Comparison of ENCODE assay signal across 11 cellular contexts in genomic region chr17:2064511-2064910, GRCh38. TPM values are rescaled to one million over a fixed set of nuclear protein-coding genes. Genes with fewer than 3 reads are reported as not detected.
DNase-seq lines count a peak whose midpoint lies in the region; ATAC-seq, FAIRE-seq and TF ChIP-seq lines count a peak whose summit lies in the region.
"Had no signal": no experiment of that assay in that cellular context is flagged by ENCODE, and none has a peak within 500 bp of the region (broad histone marks: within the 10 kb centered on the region; RNA-seq: fewer than 3 reads in every experiment).

No MANE protein-coding gene starts in this region.

- H3K9ac ChIP-seq in mammary epithelial cell (ENCODE audit: insufficient read depth, low read length) = no peak overlapping the region
- H3K9ac ChIP-seq in H1 (replicated peaks in 1 of 4; ENCODE audit: extremely low read depth in 1 of 4, low read depth in 3 of 4, low read length in 3 of 4) = 0 out of 7 replicates have a peak overlapping the region, but pooled peaks of 1 of the 4 experiments have one; percentile 4

- dilution Hi-C loops in mammary epithelial cell (cut with HindIII; ENCODE audit: low sequenced_read_pairs) = loop anchor here (10.0 kb wide), 3 partner anchors 60 to 280 kb away; no protein-coding TSS in a partner anchor

- no peak overlapping the region for H3K4ac ChIP-seq in H1 (replicated peaks; ENCODE audit: insufficient read length, low read depth, low read length)

- no peak overlapping the region for H2AK5ac ChIP-seq in H1 (ENCODE audit: low read depth, low read length)

- no peaks in the 10 kb centered on the region for H3K9me3 Mint-ChIP-seq in MCF 10A (ENCODE audit: unreplicated experiment)
- H3K9me3 Mint-ChIP-seq in naive B cell = no peaks in the 10 kb centered on the region
- H3K9me3 Mint-ChIP-seq: activated naive CD4-positive, alpha-beta T cell treated with anti-CD3 and anti-CD28 coated beads for 36 hours had no signal

- no peak overlapping the region for H3K23ac ChIP-seq in H1 (ENCODE audit: insufficient read length)

- no peak overlapping the region for H3K56ac ChIP-seq in H1 (replicated peaks; ENCODE audit: insufficient read length, low read depth, low read length)

- 0 out of 2 replicates have a peak overlapping the region, but pooled peaks have one; percentile 39 for H2BK12ac ChIP-seq in H1 (ENCODE audit: low read depth, low read length)

- no peak overlapping the region for H3K18ac ChIP-seq in H1 (ENCODE audit: extremely low read depth, low read length)

- CTCF ChIA-PET in MCF 10A (lab: Yijun Ruan, JAX) = interaction anchor here (0.6 to 2.8 kb wide), 3 partner anchors 10 to 180 kb away, joined by 6 to 13 read pairs (median 8); partner anchors contain the start of gene HIC1
- CTCF ChIA-PET in mammary epithelial cell (lab: Charles Lee; ENCODE audit: low non-redundant PET) = no interaction called here
- CTCF ChIA-PET in H1 (lab: Charles Lee; ENCODE audit: partially characterized antibody) = interaction anchor here (0.7 to 7.6 kb wide), 24 partner anchors 7 to 218 kb away, joined by 3 to 58 read pairs (median 4); partner anchors contain the start of gene HIC1

- no peak overlapping the region for H3K14ac ChIP-seq in H1 (ENCODE audit: insufficient read length)

- in situ Hi-C loops in mammary epithelial cell (cut with MboI; ENCODE audit: low sequenced_read_pairs in 2 of 2) = loop anchor here in 1 of 2 donors (10.0 kb wide), 1 partner anchor 180 kb away; no protein-coding TSS in a partner anchor

- no peaks in the 10 kb centered on the region for H3K23me2 ChIP-seq in H1 (ENCODE audit: low read depth, low read length)

- no peak overlapping the region for H4K5ac ChIP-seq in H1 (ENCODE audit: insufficient read length, low read depth, low read length)

- H4K8ac ChIP-seq in H1 (ENCODE audit: extremely low read depth, insufficient read depth, low read length) = no peak overlapping the region

- TF ChIP-seq CTCF in MCF 10A (IDR thresholded peaks at IDR 0.05; ENCODE audit: unreplicated experiment) (no peak), mammary epithelial cell (conservative IDR thresholded peaks at IDR 0.05 in 1 of 2, IDR thresholded peaks at IDR 0.05 in 1 of 2; ENCODE audit: extremely low read depth in 1 of 2, insufficient read depth in 1 of 2, low read depth in 1 of 2, low read length in 2 of 2) (no peak), H1 (IDR thresholded peaks at IDR 0.05; ENCODE audit: control extremely low read depth in 1 of 3, insufficient read depth in 1 of 3, low read depth in 1 of 3, low read length in 3 of 3) (no peak), vagina (IDR thresholded peaks at IDR 0.05) (no peak)

- H2BK5ac ChIP-seq in H1 (ENCODE audit: low read depth, low read length) = 0 out of 2 replicates have a peak overlapping the region, but pooled peaks have one; percentile 10

- no peak for FAIRE-seq in H1 (lab: Jason Lieb, UNC)

- H2AFZ ChIP-seq in mammary epithelial cell (ENCODE audit: low read depth, low read length) = no peak overlapping the region
- H2AFZ ChIP-seq in H1 (ENCODE audit: low read length) = no peak overlapping the region

- H2BK20ac ChIP-seq in H1 (ENCODE audit: low read length) = no peak overlapping the region

- WGBS in mammary epithelial cell (ENCODE audit: low coverage, missing lambda C conversion rate) = 100% methylated on average over 6 of the region's 6 CpGs
- WGBS in H1 (ENCODE audit: extremely low coverage in 1 of 2, insufficient coverage in 1 of 2, insufficient read length in 1 of 2, insufficient replicate concordance in 2 of 2, low coverage in 1 of 2, low lambda C conversion rate in 2 of 2, missing lambda C conversion rate in 1 of 2), 2 experiments = 89% methylated on average over 6 of the region's 6 CpGs; no CpG with 5 or more reads in 1 of the 2 experiments

- H3K27me3 Mint-ChIP-seq in MCF 10A (ENCODE audit: insufficient read depth, unreplicated experiment) (no peaks in the 10 kb centered on the region), naive B cell (peaks cover 3 to 20% (median 8%) of the 10 kb centered on the region in 3 donors)

- H3K4me2 ChIP-seq in mammary epithelial cell (ENCODE audit: insufficient read depth, low read depth, low read length) (no peak overlapping the region), H1 (ENCODE audit: insufficient read depth in 1 of 2, low read depth in 2 of 2, low read length in 2 of 2) (no peak overlapping the region)

- H3K4me3 Mint-ChIP-seq in MCF 10A (ENCODE audit: unreplicated experiment) = no peak overlapping the region
- peak overlapping the region in 7 of 8 donors; percentile 10 to 76 (median 59) for H3K4me3 Mint-ChIP-seq in naive B cell
- H3K4me3 Mint-ChIP-seq: activated naive CD4-positive, alpha-beta T cell treated with anti-CD3 and anti-CD28 coated beads for 36 hours had no signal

- BruUV-seq in MCF 10A (replicated peaks; lab: Mats Ljungman, UMichigan) (no TSS peak), mammary epithelial cell (replicated peaks; lab: Mats Ljungman, UMichigan) (no TSS peak)

- H3K27ac Mint-ChIP-seq in MCF 10A (ENCODE audit: low read depth, unreplicated experiment) (peak overlapping the region; percentile 61), naive B cell (peak overlapping the region; percentile 77 to 96 (median 88))
- H3K27ac Mint-ChIP-seq: activated naive CD4-positive, alpha-beta T cell treated with anti-CD3 and anti-CD28 coated beads for 36 hours had no signal

- H3K4me1 ChIP-seq in mammary epithelial cell (ENCODE audit: insufficient read depth, low read length) (no peaks in the 10 kb centered on the region), H1 (replicated peaks in 1 of 4; ENCODE audit: control insufficient read depth in 3 of 4, insufficient read depth in 4 of 4, low read length in 3 of 4) (peaks cover 0 to 13% (median 9%) of the 10 kb centered on the region in 4 experiments; a peak in 6 of 7 replicates), vagina (peaks cover 76% of the 10 kb centered on the region)

- no peak overlapping the region for H4K91ac ChIP-seq in H1 (replicated peaks; ENCODE audit: insufficient read length, low read length)

- H3K36me3 Mint-ChIP-seq in MCF 10A (ENCODE audit: insufficient read depth, unreplicated experiment) (no peaks in the 10 kb centered on the region), naive B cell (peaks cover 14 to 24% of the 10 kb centered on the region in 2 donors)

- H2BK15ac ChIP-seq in H1 (ENCODE audit: low read length) = no peak overlapping the region

- H3K36me3 ChIP-seq in mammary epithelial cell (ENCODE audit: insufficient read depth, low read length) = no peaks in the 10 kb centered on the region
- H3K36me3 ChIP-seq in H1 (ENCODE audit: control insufficient read depth in 2 of 4, insufficient read depth in 4 of 4, low read length in 3 of 4) = peaks cover 0 to 4% (median 0%) of the 10 kb centered on the region in 4 experiments; a peak in 1 of 8 replicates
- H3K36me3 ChIP-seq in vagina = peaks cover 0 to 12% of the 10 kb centered on the region in 2 donors

- H3K4me3 ChIP-seq in mammary epithelial cell (replicated peaks in 1 of 3; ENCODE audit: insufficient read depth in 1 of 3, low read depth in 2 of 3, low read length in 3 of 3) = no peak overlapping the region
- H3K4me3 ChIP-seq in H1 (ENCODE audit: extremely low read depth in 1 of 4, insufficient read depth in 2 of 4, low read depth in 3 of 4, low read length in 4 of 4) = no peak overlapping the region
- no peak overlapping the region for H3K4me3 ChIP-seq in vagina

- no peak for TF ChIP-seq RAD21 in H1 (IDR thresholded peaks at IDR 0.05 in 1 of 2, conservative IDR thresholded peaks at IDR 0.05 in 1 of 2; ENCODE audit: low read depth in 2 of 2, low read length in 2 of 2)

- H3K27me3 ChIP-seq in mammary epithelial cell (ENCODE audit: insufficient read depth, low read length) (no peaks in the 10 kb centered on the region), H1 (replicated peaks in 1 of 4; ENCODE audit: control insufficient read depth in 3 of 4, extremely low read depth in 1 of 4, insufficient read depth in 3 of 4, low read length in 3 of 4) (peaks cover 0 to 17% (median 11%) of the 10 kb centered on the region in 4 experiments; a peak in 5 of 7 replicates), vagina (no peaks in the 10 kb centered on the region)
- H3K27me3 ChIP-seq: foreskin keratinocyte had no signal

- intact Hi-C loops in MCF 10A (cut with micrococcal nuclease) (no loop called here), mammary epithelial cell (cut with micrococcal nuclease) (no loop called here), vagina (cut with DNase I) (no loop called here)

- POLR2A ChIA-PET in MCF 10A (lab: Yijun Ruan, JAX) = interaction anchor here (0.6 kb wide), 1 partner anchor 59 kb away, joined by 3 read pairs; no protein-coding TSS in a partner anchor
- POLR2A ChIA-PET in H1 (lab: Charles Lee; ENCODE audit: partially characterized antibody) = interaction anchor here (1.0 kb wide), 1 partner anchor 108 kb away, joined by 3 read pairs; no protein-coding TSS in a partner anchor

- H3K4me1 Mint-ChIP-seq in MCF 10A (ENCODE audit: insufficient read depth, unreplicated experiment) = no peaks in the 10 kb centered on the region
- peaks cover 26 to 40% (median 29%) of the 10 kb centered on the region in 3 donors for H3K4me1 Mint-ChIP-seq in naive B cell

- H3K27ac ChIP-seq in mammary epithelial cell (ENCODE audit: insufficient read depth, low read depth, low read length) (no peak overlapping the region), H1 (ENCODE audit: low read depth, low read length) (no peak overlapping the region), vagina (peak overlapping the region; percentile 95)
- H3K27ac ChIP-seq: foreskin keratinocyte had no signal

- H3K79me2 ChIP-seq in mammary epithelial cell (ENCODE audit: insufficient read depth, low read length) (no peaks in the 10 kb centered on the region), H1 (ENCODE audit: control insufficient read depth in 1 of 2, insufficient read depth in 2 of 2, low read length in 2 of 2) (no peaks in the 10 kb centered on the region)

- ATAC-seq in naive B cell (ENCODE audit: low read depth in 2 of 2) (peak; percentile 66 to 71), GM21528 (IDR thresholded peaks at IDR 0.05; ENCODE audit: low FRiP score, unreplicated experiment) (no peak), SK-N-SH treated with all-trans-retinoic acid at 6 μM for 48 hours (no peak)

- TF ChIP-seq POLR2A in H1 (IDR thresholded peaks at IDR 0.05; ENCODE audit: control extremely low read depth in 1 of 2, low read depth in 2 of 2, low read length in 2 of 2) = no peak
- TF ChIP-seq POLR2A in vagina (IDR thresholded peaks at IDR 0.05) = no peak

- H3K9me3 ChIP-seq in mammary epithelial cell (replicated peaks; ENCODE audit: insufficient read depth, low read length) = no peaks in the 10 kb centered on the region
- no peaks in the 10 kb centered on the region for H3K9me3 ChIP-seq in H1 (ENCODE audit: insufficient read depth in 2 of 2, low read depth in 1 of 2, low read length in 1 of 2)
- H3K9me3 ChIP-seq in vagina = no peaks in the 10 kb centered on the region

- H2BK120ac ChIP-seq in H1 (replicated peaks; ENCODE audit: low read depth, low read length) = no peak overlapping the region

- H4K20me1 ChIP-seq in mammary epithelial cell (ENCODE audit: insufficient read depth, low read length) (no peaks in the 10 kb centered on the region), H1 (replicated peaks in 1 of 2; ENCODE audit: control insufficient read depth in 1 of 2, insufficient read depth in 2 of 2, low read length in 2 of 2) (peaks cover 6 to 8% of the 10 kb centered on the region in 2 experiments)

- DNase-seq in MCF 10A (ENCODE audit: unreplicated experiment) (no peak), mammary epithelial cell (no peak), H1 (ENCODE audit: low read depth in 1 of 2, low spot score in 2 of 2) (no peak), naive B cell (no peak), vagina (ENCODE audit: extremely low spot score in 2 of 2) (no peak), anterior cingulate cortex (lab: John Stamatoyannopoulos, UW) (no peak)
- DNase-seq: foreskin keratinocyte, NCI-H446 had no signal

- H3K79me1 ChIP-seq in H1 (ENCODE audit: low read depth, low read length) = no peaks in the 10 kb centered on the region

- TF ChIP-seq EP300 in H1 (IDR thresholded peaks at IDR 0.05; ENCODE audit: borderline replicate concordance in 1 of 2, low read depth in 2 of 2, low read length in 2 of 2) = no peak

RNA-seq across cellular contexts. Expression of gene HIC1, which starts 9.6 kb away (rescaled TPM):
- 0.59 and 1.0 TPM in 2 replicates for total RNA-seq in MCF 10A (2022)
- total RNA-seq in mammary epithelial cell = 1 to 10 TPM in 1 of 2 donors, under 1 TPM in 1; 0.67 to 1.3 TPM
- polyA plus RNA-seq in mammary epithelial cell = 0.20 TPM
- polyA minus RNA-seq in mammary epithelial cell = not detected
- total RNA-seq in H1 (2021; fragmentation: NEBNext Ultra II Directional; extraction: Animal tissue kit (Norgen Biotek cat#: 25700)) = 0.09 and 0.19 TPM in 2 replicates
- polyA plus RNA-seq in H1 (2011; rRNA removed) = 0.06 and 0.11 TPM in 2 replicates
- 0.09 TPM for polyA plus RNA-seq in H1 (2011; cell fraction: cytosol; rRNA removed)
- 0.20 TPM for polyA plus RNA-seq in H1 (2011; cell fraction: nucleus; rRNA removed)
- polyA plus RNA-seq in H1 (2012, experiment 1 of 2) = 0.09 to 0.24 TPM (median 0.20 TPM) in 4 replicates
- polyA plus RNA-seq in H1 (2012, experiment 2 of 2) = 0.20 TPM
- polyA plus RNA-seq in H1 (2013, experiment 1 of 2) = 0.02 TPM
- 0.11 TPM for polyA plus RNA-seq in H1 (2013, experiment 2 of 2)
- 0.22 TPM in 1 of 2 replicates, not detected in the other for polyA minus RNA-seq in H1 (2011; rRNA and poly(A)+ RNA removed)
- not detected for polyA minus RNA-seq in H1 (2011; cell fraction: cytosol; rRNA and poly(A)+ RNA removed)
- 0.30 TPM for polyA minus RNA-seq in H1 (2011; cell fraction: nucleus; rRNA and poly(A)+ RNA removed)
- polyA plus RNA-seq in naive B cell (ENCODE audit: low read depth in 6 of 6) = under 1 TPM in 3 of 6 donors, not detected in 3; 0.08 to 0.35 (median 0.23) TPM
- 33.1 TPM for total RNA-seq in vagina

RNA-seq across cellular contexts. Expression of gene OVCA2, which starts 22.7 kb away (rescaled TPM):
- total RNA-seq in MCF 10A (2022) = 28.8 and 33.5 TPM in 2 replicates
- total RNA-seq in mammary epithelial cell = 10 to 100 TPM; 44.1 to 65.7 TPM
- 68.4 TPM for polyA plus RNA-seq in mammary epithelial cell
- polyA minus RNA-seq in mammary epithelial cell = 28.3 TPM
- total RNA-seq in H1 (2021; fragmentation: NEBNext Ultra II Directional; extraction: Animal tissue kit (Norgen Biotek cat#: 25700)) = 14.9 and 15.3 TPM in 2 replicates
- 34.5 and 37.0 TPM in 2 replicates for polyA plus RNA-seq in H1 (2011; rRNA removed)
- polyA plus RNA-seq in H1 (2011; cell fraction: cytosol; rRNA removed) = 24.4 TPM
- polyA plus RNA-seq in H1 (2011; cell fraction: nucleus; rRNA removed) = 22.7 TPM
- 17.7 to 21.4 TPM (median 18.6 TPM) in 4 replicates for polyA plus RNA-seq in H1 (2012, experiment 1 of 2)
- 42.5 TPM for polyA plus RNA-seq in H1 (2012, experiment 2 of 2)
- polyA plus RNA-seq in H1 (2013, experiment 1 of 2) = 23.4 TPM
- 23.8 TPM for polyA plus RNA-seq in H1 (2013, experiment 2 of 2)
- polyA minus RNA-seq in H1 (2011; rRNA and poly(A)+ RNA removed) = 18.9 TPM in 2 replicates
- polyA minus RNA-seq in H1 (2011; cell fraction: cytosol; rRNA and poly(A)+ RNA removed) = 7.5 TPM
- 5.2 TPM for polyA minus RNA-seq in H1 (2011; cell fraction: nucleus; rRNA and poly(A)+ RNA removed)
- polyA plus RNA-seq in naive B cell (ENCODE audit: low read depth in 6 of 6) = 10 to 100 TPM; 43.0 to 66.7 (median 58.3) TPM
- total RNA-seq in vagina = 24.3 TPM

RNA-seq across cellular contexts. Expression of gene DPH1, which starts 34.6 kb away (rescaled TPM):
- total RNA-seq in MCF 10A (2022) (29.7 and 45.2 TPM in 2 replicates), mammary epithelial cell (10 to 100 TPM; 29.0 to 36.2 TPM), vagina (43.0 TPM)
- polyA plus RNA-seq in mammary epithelial cell (27.4 TPM), H1 (2011; rRNA removed) (30.0 and 48.3 TPM in 2 replicates), naive B cell (ENCODE audit: low read depth in 6 of 6) (10 to 100 TPM; 22.7 to 37.7 (median 29.7) TPM)
- 64.4 TPM for polyA minus RNA-seq in mammary epithelial cell
- 24.9 and 27.1 TPM in 2 replicates for total RNA-seq in H1 (2021; fragmentation: NEBNext Ultra II Directional; extraction: Animal tissue kit (Norgen Biotek cat#: 25700))
- 26.0 TPM for polyA plus RNA-seq in H1 (2011; cell fraction: cytosol; rRNA removed)
- polyA plus RNA-seq in H1 (2011; cell fraction: nucleus; rRNA removed) = 76.8 TPM
- polyA plus RNA-seq in H1 (2012, experiment 1 of 2) = 14.1 to 21.6 TPM (median 19.7 TPM) in 4 replicates
- polyA plus RNA-seq in H1 (2012, experiment 2 of 2) = 16.4 TPM
- polyA plus RNA-seq in H1 (2013, experiment 1 of 2) = 13.4 TPM
- polyA plus RNA-seq in H1 (2013, experiment 2 of 2) = 12.3 TPM
- 22.8 and 35.7 TPM in 2 replicates for polyA minus RNA-seq in H1 (2011; rRNA and poly(A)+ RNA removed)
- polyA minus RNA-seq in H1 (2011; cell fraction: cytosol; rRNA and poly(A)+ RNA removed) = 15.0 TPM
- polyA minus RNA-seq in H1 (2011; cell fraction: nucleus; rRNA and poly(A)+ RNA removed) = 34.4 TPM

RNA-seq across cellular contexts. Expression of gene RTN4RL1, which starts 39.4 kb away (rescaled TPM):
- total RNA-seq in MCF 10A (2022) (2.9 and 3.6 TPM in 2 replicates), mammary epithelial cell (1 to 10 TPM in 1 of 2 donors, under 1 TPM in 1; under 0.01 to 5.7 TPM), vagina (3.7 TPM)
- polyA plus RNA-seq in mammary epithelial cell (2.5 TPM), H1 (2011; rRNA removed) (0.09 and 0.11 TPM in 2 replicates), naive B cell (ENCODE audit: low read depth in 6 of 6) (not detected)
- 1.6 TPM for polyA minus RNA-seq in mammary epithelial cell
- total RNA-seq in H1 (2021; fragmentation: NEBNext Ultra II Directional; extraction: Animal tissue kit (Norgen Biotek cat#: 25700)) = 0.11 TPM in 1 of 2 replicates, not detected in the other
- 0.10 TPM for polyA plus RNA-seq in H1 (2011; cell fraction: cytosol; rRNA removed)
- polyA plus RNA-seq in H1 (2011; cell fraction: nucleus; rRNA removed) = 0.07 TPM
- polyA plus RNA-seq in H1 (2012, experiment 1 of 2) = 0.11 to 0.17 TPM (median 0.14 TPM) in 3 of 4 replicates, not detected in the other
- 0.12 TPM for polyA plus RNA-seq in H1 (2012, experiment 2 of 2)
- polyA plus RNA-seq in H1 (2013, experiment 1 of 2) = 0.06 TPM
- 0.04 TPM for polyA plus RNA-seq in H1 (2013, experiment 2 of 2)
- 0.03 and 0.05 TPM in 2 replicates for polyA minus RNA-seq in H1 (2011; rRNA and poly(A)+ RNA removed)
- not detected for polyA minus RNA-seq in H1 (2011; cell fraction: cytosol; rRNA and poly(A)+ RNA removed)
- not detected for polyA minus RNA-seq in H1 (2011; cell fraction: nucleus; rRNA and poly(A)+ RNA removed)

Comparison
In these comparisons a context has a peak if more than half of its experiments do, and no peak if none do; other contexts are left out.
1. ATAC-seq: peak in naive B cell (2 of 2); none in GM21528 (single experiment) and SK-N-SH treated with all-trans-retinoic acid at 6 μM for 48 hours (single experiment).
2. RNA of gene HIC1, which starts 9.6 kb away (total RNA-seq): 33.1 TPM in vagina (single experiment); 0.67 to 1.3 TPM in mammary epithelial cell, 0.59 to 1.0 TPM in MCF 10A and 0.09 to 0.19 TPM in H1; every median in the first group is over 10 times any median in the second.